In the genomic region with DNA sequence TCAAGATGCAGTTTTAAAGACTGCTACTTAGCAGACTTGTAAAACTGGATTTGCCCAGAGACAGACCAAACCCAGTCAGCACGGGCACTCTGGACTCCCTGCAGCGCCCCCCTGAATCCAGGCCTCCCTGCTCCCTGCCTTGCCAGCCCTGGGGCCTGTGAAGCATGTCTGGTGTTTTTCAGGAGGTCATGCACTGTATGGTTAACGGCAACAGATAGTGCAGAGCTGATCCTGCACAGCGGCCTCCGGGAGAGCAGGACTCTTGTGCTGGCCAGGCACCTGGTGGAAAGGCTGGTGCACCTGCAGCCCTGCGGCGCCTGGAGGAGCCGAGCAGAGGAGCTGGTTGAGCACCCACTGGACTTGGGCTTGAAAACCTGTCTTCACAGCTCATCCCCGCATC, we compare ENCODE assay signal across 13 cellular contexts. TPM values are rescaled to one million over a fixed set of nuclear protein-coding genes. Genes with fewer than 3 reads are reported as not detected.
DNase-seq lines count a peak whose midpoint lies in the region; ATAC-seq and TF ChIP-seq lines count a peak whose summit lies in the region.
"Had no signal": no experiment of that assay in that cellular context is flagged by ENCODE, and none has a peak within 500 bp of the region (broad histone marks: within the 10 kb centered on the region; RNA-seq: fewer than 3 reads in every experiment).

No MANE protein-coding gene starts in this region.

- peak overlapping the region; percentile 45 to 86 (median 68) for H3K4me3 Mint-ChIP-seq in CD4-positive, CD25-positive, alpha-beta regulatory T cell
- H3K4me3 Mint-ChIP-seq in HFFc6 = no peak overlapping the region
- peak overlapping the region; percentile 78 for H3K4me3 Mint-ChIP-seq in activated T-helper 2 cell treated with anti-CD3 and anti-CD28 coated beads, Interferon-gamma antibody, Interleukin-2, Interleukin-4, amounts not matched to agents 10 μg/mL and 5 μg/mL and 100 μg/mL, durations not matched to agents 14 hours and 24 hours and 36 hours (ENCODE audit: low read depth)
- H3K4me3 Mint-ChIP-seq: immature natural killer cell had no signal

- no peak overlapping the region for H3K18ac ChIP-seq in mesenchymal stem cell (ENCODE audit: low read depth in 1 of 2, low read length in 2 of 2)

- H3K9me3 ChIP-seq in CD4-positive, CD25-positive, alpha-beta regulatory T cell (ENCODE audit: control insufficient read depth in 2 of 2, low read length in 2 of 2) = no peaks in the 10 kb centered on the region
- H3K9me3 ChIP-seq in neutrophil (no peaks in the 10 kb centered on the region), mesenchymal stem cell (ENCODE audit: control insufficient read depth, low read length) (no peaks in the 10 kb centered on the region)
- H3K9me3 ChIP-seq: psoas muscle had no signal

- no peak overlapping the region for H2BK12ac ChIP-seq in mesenchymal stem cell (ENCODE audit: low read length in 2 of 2)

- intact Hi-C loops in activated T-helper 2 cell treated with anti-CD3 and anti-CD28 coated beads, Interferon-gamma antibody, Interleukin-2, Interleukin-4, amounts not matched to agents 10 μg/mL and 5 μg/mL and 100 μg/mL, durations not matched to agents 14 hours and 24 hours and 36 hours (cut with micrococcal nuclease) = no loop called here

- peak overlapping the region; percentile 62 for H3K4me3 ChIP-seq in CD4-positive, CD25-positive, alpha-beta regulatory T cell (ENCODE audit: low read depth, low read length)
- H3K4me3 ChIP-seq in neutrophil (ENCODE audit: low read depth in 1 of 2, low read length in 1 of 2) (no peak overlapping the region), mesenchymal stem cell (ENCODE audit: insufficient read depth in 1 of 2, low read depth in 1 of 2, low read length in 2 of 2) (no peak overlapping the region)
- H3K4me3 ChIP-seq: psoas muscle had no signal

- H3K36me3 ChIP-seq in CD4-positive, CD25-positive, alpha-beta regulatory T cell (ENCODE audit: control insufficient read depth, insufficient read depth, low read length) = no peaks in the 10 kb centered on the region
- peaks cover 10% of the 10 kb centered on the region for H3K36me3 ChIP-seq in neutrophil
- peaks cover 3 to 44% of the 10 kb centered on the region in 2 experiments for H3K36me3 ChIP-seq in mesenchymal stem cell (ENCODE audit: control insufficient read depth in 1 of 2, insufficient read depth in 2 of 2, low read depth in 1 of 2, low read length in 2 of 2)

- H3K4ac ChIP-seq in mesenchymal stem cell (ENCODE audit: low read depth in 1 of 2, low read length in 2 of 2) = no peak overlapping the region

- H3K4me1 Mint-ChIP-seq in CD4-positive, CD25-positive, alpha-beta regulatory T cell = peaks cover 6 to 12% (median 10%) of the 10 kb centered on the region in 4 donors
- H3K4me1 Mint-ChIP-seq in HFFc6 (ENCODE audit: low read depth) = peaks cover 10% of the 10 kb centered on the region
- H3K4me1 Mint-ChIP-seq in activated T-helper 2 cell treated with anti-CD3 and anti-CD28 coated beads, Interferon-gamma antibody, Interleukin-2, Interleukin-4, amounts not matched to agents 10 μg/mL and 5 μg/mL and 100 μg/mL, durations not matched to agents 14 hours and 24 hours and 36 hours (ENCODE audit: low read depth) = peaks cover 10% of the 10 kb centered on the region

- no peak overlapping the region for H2BK120ac ChIP-seq in mesenchymal stem cell (ENCODE audit: low read depth, low read length)

- peak overlapping the region; percentile 96 for H3K27ac ChIP-seq in CD4-positive, CD25-positive, alpha-beta regulatory T cell (ENCODE audit: insufficient read depth, low read length, poor library complexity, severe bottlenecking)
- H3K27ac ChIP-seq in neutrophil = peak overlapping the region; percentile 64
- no peak overlapping the region for H3K27ac ChIP-seq in mesenchymal stem cell (ENCODE audit: low read length, poor library complexity, severe bottlenecking)
- H3K27ac ChIP-seq: psoas muscle had no signal

- no peak overlapping the region for H3K27ac Mint-ChIP-seq in CD4-positive, CD25-positive, alpha-beta regulatory T cell
- H3K27ac Mint-ChIP-seq in HFFc6 = no peak overlapping the region
- H3K27ac Mint-ChIP-seq in activated T-helper 2 cell treated with anti-CD3 and anti-CD28 coated beads, Interferon-gamma antibody, Interleukin-2, Interleukin-4, amounts not matched to agents 10 μg/mL and 5 μg/mL and 100 μg/mL, durations not matched to agents 14 hours and 24 hours and 36 hours = peak overlapping the region; percentile 95

- H3K14ac ChIP-seq in mesenchymal stem cell (ENCODE audit: low read length in 2 of 2) = no peak overlapping the region

- 93% methylated on average over 9 of the region's 9 CpGs for WGBS in mesenchymal stem cell

- peaks cover 10% of the 10 kb centered on the region for H3K36me3 Mint-ChIP-seq in CD4-positive, CD25-positive, alpha-beta regulatory T cell
- peaks cover 6% of the 10 kb centered on the region; the same call in 1 of the 2 replicates for H3K36me3 Mint-ChIP-seq in HFFc6 (ENCODE audit: low read depth)
- H3K36me3 Mint-ChIP-seq in activated T-helper 2 cell treated with anti-CD3 and anti-CD28 coated beads, Interferon-gamma antibody, Interleukin-2, Interleukin-4, amounts not matched to agents 10 μg/mL and 5 μg/mL and 100 μg/mL, durations not matched to agents 14 hours and 24 hours and 36 hours (ENCODE audit: low read depth) = peaks cover 9% of the 10 kb centered on the region

- H3K4me2 ChIP-seq in mesenchymal stem cell (ENCODE audit: low read length, poor library complexity, severe bottlenecking) = no peak overlapping the region

- H3K27me3 ChIP-seq in CD4-positive, CD25-positive, alpha-beta regulatory T cell (ENCODE audit: control insufficient read depth, insufficient read depth, low read length) = no peaks in the 10 kb centered on the region
- H3K27me3 ChIP-seq in neutrophil (no peaks in the 10 kb centered on the region), mesenchymal stem cell (ENCODE audit: control insufficient read depth in 1 of 2, insufficient read depth in 1 of 2, low read length in 2 of 2) (no peaks in the 10 kb centered on the region)
- H3K27me3 ChIP-seq: dorsolateral prefrontal cortex had no signal

- no peak overlapping the region for H3K23ac ChIP-seq in mesenchymal stem cell (ENCODE audit: low read length in 2 of 2)

- ATAC-seq in CD4-positive, CD25-positive, alpha-beta regulatory T cell (ENCODE audit: low read depth in 2 of 2) = no peak

- H4K8ac ChIP-seq in mesenchymal stem cell (ENCODE audit: low read length) = no peak overlapping the region

- peak; percentile 7; the same call in 1 of the 2 replicates for TF ChIP-seq CTCF in HFFc6 (IDR thresholded peaks at IDR 0.05)
- TF ChIP-seq CTCF in neutrophil (IDR thresholded peaks at IDR 0.05) = no peak

- H3K9me3 Mint-ChIP-seq in CD4-positive, CD25-positive, alpha-beta regulatory T cell = no peaks in the 10 kb centered on the region
- H3K9me3 Mint-ChIP-seq in HFFc6 = no peaks in the 10 kb centered on the region
- H3K9me3 Mint-ChIP-seq in activated T-helper 2 cell treated with anti-CD3 and anti-CD28 coated beads, Interferon-gamma antibody, Interleukin-2, Interleukin-4, amounts not matched to agents 10 μg/mL and 5 μg/mL and 100 μg/mL, durations not matched to agents 14 hours and 24 hours and 36 hours = no peaks in the 10 kb centered on the region
- H3K9me3 Mint-ChIP-seq: immature natural killer cell had no signal

- no peak overlapping the region for H4K91ac ChIP-seq in mesenchymal stem cell (ENCODE audit: low read length)

- no peaks in the 10 kb centered on the region for H3K27me3 Mint-ChIP-seq in CD4-positive, CD25-positive, alpha-beta regulatory T cell
- H3K27me3 Mint-ChIP-seq in HFFc6 (ENCODE audit: insufficient read depth) = no peaks in the 10 kb centered on the region
- no peaks in the 10 kb centered on the region for H3K27me3 Mint-ChIP-seq in activated T-helper 2 cell treated with anti-CD3 and anti-CD28 coated beads, Interferon-gamma antibody, Interleukin-2, Interleukin-4, amounts not matched to agents 10 μg/mL and 5 μg/mL and 100 μg/mL, durations not matched to agents 14 hours and 24 hours and 36 hours (ENCODE audit: low read depth)

- H2BK5ac ChIP-seq in mesenchymal stem cell (ENCODE audit: low read depth, low read length, poor library complexity, severe bottlenecking) = no peak overlapping the region

- no peak overlapping the region for H3K9ac ChIP-seq in mesenchymal stem cell (ENCODE audit: low read length)

- peaks cover 24% of the 10 kb centered on the region for H3K4me1 ChIP-seq in CD4-positive, CD25-positive, alpha-beta regulatory T cell (ENCODE audit: control insufficient read depth, insufficient read depth, low read length, poor library complexity, severe bottlenecking)
- H3K4me1 ChIP-seq in neutrophil (ENCODE audit: control insufficient read depth in 1 of 2, insufficient read depth in 1 of 2, low read depth in 1 of 2, low read length in 1 of 2) (peaks cover 8 to 11% of the 10 kb centered on the region in 2 experiments), mesenchymal stem cell (ENCODE audit: control insufficient read depth, insufficient read depth, low read depth, low read length) (peaks cover 11% of the 10 kb centered on the region)
- H3K4me1 ChIP-seq: psoas muscle had no signal

- H3K79me1 ChIP-seq in mesenchymal stem cell (replicated peaks; ENCODE audit: low read length, poor library complexity, severe bottlenecking) = peaks cover 67% of the 10 kb centered on the region

- H2AK5ac ChIP-seq in mesenchymal stem cell (ENCODE audit: low read length, severe bottlenecking) = no peak overlapping the region

- DNase-seq in CD4-positive, CD25-positive, alpha-beta regulatory T cell = no peak
- DNase-seq in HFFc6 = no peak
- DNase-seq in activated T-helper 2 cell treated with anti-CD3 and anti-CD28 coated beads, Interferon-gamma antibody, Interleukin-2, Interleukin-4, amounts not matched to agents 10 μg/mL and 5 μg/mL and 100 μg/mL, durations not matched to agents 14 hours and 24 hours and 36 hours (ENCODE audit: low spot score) = no peak
- no peak for DNase-seq in HuH-7 (ENCODE audit: low spot score)
- DNase-seq in GM19238 (ENCODE audit: insufficient read length, low spot score) = no peak
- no peak for DNase-seq in COR-L47 (lab: John Stamatoyannopoulos, UW)
- no peak for DNase-seq in mesenchymal stem cell
- DNase-seq: immature natural killer cell, NCI-H1105 treated with DMSO at 0.1 percent for 48 hours, NCI-H446 had no signal

- no peak overlapping the region for H2BK15ac ChIP-seq in mesenchymal stem cell (ENCODE audit: low read depth, poor library complexity, severe bottlenecking)

- H2AFZ ChIP-seq in mesenchymal stem cell (ENCODE audit: low read depth, low read length) = no peak overlapping the region

RNA-seq across cellular contexts. Expression of a gene that starts 30.4 kb away (rescaled TPM):
- 118 TPM for total RNA-seq in CD4-positive, CD25-positive, alpha-beta regulatory T cell
- polyA plus RNA-seq in CD4-positive, CD25-positive, alpha-beta regulatory T cell = 1 to 10 TPM; 6.5 to 9.0 (median 7.9) TPM
- total RNA-seq in HFFc6 (2021; fragmentation: NEBNext Ultra II Directional; extraction: Animal tissue kit (Norgen Biotek cat#: 25700)) = 10 to 100 TPM in 3 of 6 experiments, 1 to 10 TPM in 3; 7.4 to 13.0 (median 9.5) TPM
- total RNA-seq in activated T-helper 2 cell treated with anti-CD3 and anti-CD28 coated beads, Interferon-gamma antibody, Interleukin-2, Interleukin-4, amounts not matched to agents 10 μg/mL and 5 μg/mL and 100 μg/mL, durations not matched to agents 14 hours and 24 hours and 36 hours = 44.8 and 55.3 TPM in 2 replicates
- 7.9 TPM for polyA plus RNA-seq in mesenchymal stem cell (2013, experiment 1 of 2)
- 8.8 TPM for polyA plus RNA-seq in mesenchymal stem cell (2013, experiment 2 of 2)
